Comparison of ENCODE assay signal across 9 cellular contexts in genomic region chr4:1250527-1250812, GRCh38. TPM values are rescaled to one million over a fixed set of nuclear protein-coding genes. Genes with fewer than 3 reads are reported as not detected.
DNase-seq lines count a peak whose midpoint lies in the region; ATAC-seq and TF ChIP-seq lines count a peak whose summit lies in the region.
"Had no signal": no experiment of that assay in that cellular context is flagged by ENCODE, and none has a peak within 500 bp of the region (broad histone marks: within the 10 kb centered on the region; RNA-seq: fewer than 3 reads in every experiment).

No MANE protein-coding gene starts in this region.

- H3K4me1 Mint-ChIP-seq in MCF 10A (ENCODE audit: insufficient read depth, unreplicated experiment), result peaks cover 8% of the 10 kb centered on the region

- CTCF ChIA-PET in MCF 10A (lab: Yijun Ruan, JAX), result interaction anchor here (0.5 to 1.3 kb wide), 4 partner anchors 15 to 199 kb away, joined by 3 to 4 read pairs (median 3); partner anchors contain the start of gene UVSSA

- BruUV-seq in MCF 10A (replicated peaks; lab: Mats Ljungman, UMichigan), result no TSS peak

- H3K4me3 ChIP-seq in heart left ventricle, result peak overlapping the region in 8 of 12 donors; percentile 70 to 94 (median 80)
- H3K4me3 ChIP-seq in mucosa of rectum (ENCODE audit: low read length in 2 of 2), result peak overlapping the region in 1 of 2 donors; percentile 74
- H3K4me3 ChIP-seq in aorta (ENCODE audit: low read length in 2 of 2), result no peak overlapping the region

- peaks cover 28% of the 10 kb centered on the region for H3K36me3 Mint-ChIP-seq in MCF 10A (ENCODE audit: insufficient read depth, unreplicated experiment)

- H3K27ac ChIP-seq in heart left ventricle, result peak overlapping the region in 11 of 12 donors; percentile 91 to 100 (median 98)
- H3K27ac ChIP-seq in mucosa of rectum (ENCODE audit: low read depth in 2 of 2, low read length in 2 of 2), result peak overlapping the region; percentile 92 to 93
- H3K27ac ChIP-seq in aorta (ENCODE audit: low read depth in 1 of 2, low read length in 2 of 2), result no peak overlapping the region

- H3K9me3 Mint-ChIP-seq in MCF 10A (ENCODE audit: unreplicated experiment), result peaks cover 18% of the 10 kb centered on the region

- DNase-seq in heart left ventricle (peak in 1 of 5 donors; percentile 63), Right ventricle myocardium inferior (ENCODE audit: missing footprints) (no peak), MCF 10A (ENCODE audit: unreplicated experiment) (no peak), aorta (peak; percentile 41 to 73), OCI-M2 (lab: John Stamatoyannopoulos, UW; ENCODE audit: unreplicated experiment) (no peak), NCI-H2196 (lab: John Stamatoyannopoulos, UW; ENCODE audit: unreplicated experiment) (no peak), NCI-H524 (lab: John Stamatoyannopoulos, UW) (no peak)

- H3K36me3 ChIP-seq in heart left ventricle (peaks cover 0 to 8% (median 0%) of the 10 kb centered on the region in 9 donors), mucosa of rectum (ENCODE audit: control insufficient read depth in 2 of 2, insufficient read depth in 2 of 2, low read length in 2 of 2) (peaks cover 0 to 4% of the 10 kb centered on the region in 2 donors), aorta (ENCODE audit: control insufficient read depth in 1 of 2, insufficient read depth in 2 of 2, low read length in 1 of 2) (no peaks in the 10 kb centered on the region)

- no peaks in the 10 kb centered on the region for H3K27me3 Mint-ChIP-seq in MCF 10A (ENCODE audit: insufficient read depth, unreplicated experiment)
- H3K27me3 Mint-ChIP-seq: dendritic cell treated with granulocyte-macrophage colony-stimulating factor and Interleukin-4, amounts not matched to agents 40 ng/mL and 50 ng/mL, for 4 days had no signal

- H3K27me3 ChIP-seq in heart left ventricle (no peaks in the 10 kb centered on the region), mucosa of rectum (ENCODE audit: control insufficient read depth in 2 of 2, insufficient read depth in 2 of 2, low read length in 2 of 2) (no peaks in the 10 kb centered on the region), aorta (ENCODE audit: control insufficient read depth in 1 of 2, insufficient read depth in 2 of 2, low read length in 1 of 2) (no peaks in the 10 kb centered on the region)

- POLR2A ChIA-PET in MCF 10A (lab: Yijun Ruan, JAX), result interaction anchor here (0.9 to 5.7 kb wide), 3 partner anchors 40 to 97 kb away, joined by 3 to 112 read pairs (median 41); partner anchors contain the start of genes MAEA and UVSSA

- TF ChIP-seq CTCF in heart left ventricle (IDR thresholded peaks at IDR 0.05), result no peak
- TF ChIP-seq CTCF in MCF 10A (IDR thresholded peaks at IDR 0.05; ENCODE audit: unreplicated experiment), result no peak

- ATAC-seq in heart left ventricle (no peak), Right ventricle myocardium inferior (no peak), aorta (ENCODE audit: low FRiP score) (no peak)

- 77 to 93% (median 81%) methylated on average over 6 to 7 of the region's 7 CpGs for WGBS in heart left ventricle, 4 donors
- 97% methylated on average over 7 of the region's 7 CpGs for WGBS in aorta, 2 donors

- TF ChIP-seq POLR2A in heart left ventricle (IDR thresholded peaks at IDR 0.05), result no peak

- no peak overlapping the region for H3K27ac Mint-ChIP-seq in MCF 10A (ENCODE audit: low read depth, unreplicated experiment)

- peaks cover 0 to 4% (median 0%) of the 10 kb centered on the region in 12 donors for H3K9me3 ChIP-seq in heart left ventricle
- no peaks in the 10 kb centered on the region for H3K9me3 ChIP-seq in mucosa of rectum (ENCODE audit: control insufficient read depth in 2 of 2, low read length in 2 of 2)
- peaks cover 6% of the 10 kb centered on the region for H3K9me3 ChIP-seq in aorta (ENCODE audit: control insufficient read depth, low read length)

- H3K9ac ChIP-seq in mucosa of rectum (ENCODE audit: low read depth in 1 of 2, low read length in 2 of 2), result peak overlapping the region in 1 of 2 donors; percentile 74

- H3K4me3 Mint-ChIP-seq in MCF 10A (ENCODE audit: unreplicated experiment), result peak overlapping the region; percentile 35

- H3K4me1 ChIP-seq in heart left ventricle, result peaks cover 7 to 42% (median 37%) of the 10 kb centered on the region in 12 donors
- peaks cover 29 to 30% of the 10 kb centered on the region in 2 donors for H3K4me1 ChIP-seq in mucosa of rectum (ENCODE audit: control insufficient read depth in 2 of 2, insufficient read depth in 2 of 2, low read length in 2 of 2)
- H3K4me1 ChIP-seq in aorta (ENCODE audit: control insufficient read depth in 1 of 2, insufficient read depth in 2 of 2, low read length in 2 of 2), result peaks cover 0 to 3% of the 10 kb centered on the region in 2 donors

- intact Hi-C loops in heart left ventricle (cut with DNase I), result loop anchor here in 5 of 10 donors (2.0 to 5.0 kb wide), 5 partner anchors 37 to 97 kb away; partner anchors contain the start of genes MAEA (in 2 of the 5) and UVSSA (in 2 of the 5)
- intact Hi-C loops in Right ventricle myocardium inferior (cut with DNase I), result no loop called here
- intact Hi-C loops in MCF 10A (cut with micrococcal nuclease), result no loop called here
- intact Hi-C loops in aorta (cut with DNase I), result loop anchor here (2.0 to 5.0 kb wide), 3 partner anchors 37 to 94 kb away; partner anchors contain the start of gene MAEA (in 2 of the 2)

RNA-seq across cellular contexts. Expression of gene CTBP1, which starts 1.5 kb away (rescaled TPM):
- 100 to 1,000 TPM; 105 to 165 (median 128) TPM for total RNA-seq in heart left ventricle
- polyA plus RNA-seq in heart left ventricle, result 100 to 1,000 TPM in 1 of 2 donors, 10 to 100 TPM in 1; 92.0 to 148 TPM
- 121 TPM for total RNA-seq in Right ventricle myocardium inferior
- 133 and 152 TPM in 2 replicates for total RNA-seq in MCF 10A (2022)
- total RNA-seq in aorta, result 100 to 1,000 TPM; 111 to 145 TPM
- polyA plus RNA-seq in aorta, result 10 to 100 TPM; 66.4 to 96.5 TPM

RNA-seq across cellular contexts. Expression of gene MAEA, which starts 39.2 kb away (rescaled TPM):
- total RNA-seq in heart left ventricle (10 to 100 TPM; 41.5 to 57.2 (median 45.1) TPM), Right ventricle myocardium inferior (50.4 TPM), MCF 10A (2022) (78.8 and 89.6 TPM in 2 replicates), aorta (10 to 100 TPM; 49.8 to 61.3 TPM)
- polyA plus RNA-seq in heart left ventricle (10 to 100 TPM; 38.1 to 56.9 TPM), aorta (10 to 100 TPM; 32.4 to 62.0 TPM)

Comparison
In these comparisons a context has a peak if more than half of its experiments do, and no peak if none do; other contexts are left out.
1. DNase-seq: peak in aorta (2 of 2); none in Right ventricle myocardium inferior (single experiment), MCF 10A (single experiment), OCI-M2 (single experiment), NCI-H2196 (single experiment) and NCI-H524 (0 of 2).
2. H3K27ac ChIP-seq: peak in heart left ventricle (11 of 12) and mucosa of rectum (2 of 2); none in aorta (0 of 2).
3. H3K4me3 ChIP-seq: peak in heart left ventricle (8 of 12); none in aorta (0 of 2).
4. intact Hi-C loops: an anchor here in aorta (2.0 to 5.0 kb wide); none called in Right ventricle myocardium inferior and MCF 10A.